ENCODE assay signal across 29 cellular contexts in the genomic region with DNA sequence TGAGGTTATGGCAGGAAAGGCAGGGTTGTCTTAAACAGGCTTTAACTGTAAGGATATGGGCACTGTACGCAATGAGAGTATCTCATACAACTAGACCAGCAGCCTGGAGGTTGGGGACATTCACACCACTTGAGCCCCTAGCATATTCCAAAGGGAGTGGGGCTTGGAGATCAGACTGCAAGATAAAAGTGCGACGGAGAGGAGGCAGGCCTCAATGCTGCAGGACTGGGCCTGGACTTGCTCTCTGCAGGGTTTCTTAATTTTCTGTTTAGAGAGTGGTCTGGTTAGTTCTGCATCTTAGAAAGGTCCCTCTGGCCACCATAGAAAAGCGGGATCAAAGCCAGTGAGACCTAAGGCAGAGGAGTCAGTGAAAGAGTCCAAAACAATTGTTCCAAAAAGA.
"Had no signal": no experiment of that assay in that cellular context is flagged by ENCODE, and none has a peak within 500 bp of the region (broad histone marks: within the 10 kb centered on the region; RNA-seq: fewer than 3 reads in every experiment).

No MANE protein-coding gene starts in this region.

- H3K9me3 ChIP-seq: body of pancreas, gastrocnemius medialis had no signal

- H3K4me3 ChIP-seq: body of pancreas, cardiac muscle cell, dorsolateral prefrontal cortex, esophagus muscularis mucosa, gastrocnemius medialis, heart left ventricle had no signal

- H3K4me1 ChIP-seq: body of pancreas, esophagus muscularis mucosa, foreskin keratinocyte, gastrocnemius medialis had no signal

- DNase-seq: activated CD4-positive, alpha-beta memory T cell treated with anti-CD3 and anti-CD28 coated beads, Interleukin-2, amount 10 ng/mL, durations not matched to agents 7 days and 5 days; activated CD4-positive, alpha-beta T cell treated with anti-CD3 and anti-CD28 coated beads for 1 hour; activated CD4-positive, alpha-beta T cell treated with anti-CD3 and anti-CD28 coated beads for 4 hours; activated CD4-positive, alpha-beta T cell treated with anti-CD3 and anti-CD28 coated beads, Interleukin-2, amount 10 ng/mL, durations not matched to agents 7 days and 5 days; activated CD4-positive, alpha-beta T cell treated with anti-CD3 and anti-CD28 coated beads, Interleukin-2, amount 50 U/mL, for 4 hours; activated CD4-positive, CD25-positive, alpha-beta regulatory T cell; activated CD8-positive, alpha-beta memory T cell treated with anti-CD3 and anti-CD28 coated beads, Interleukin-2, amount 50 U/mL, for 48 hours; activated gamma-delta T cell; activated naive CD4-positive, alpha-beta T cell; activated naive CD4-positive, alpha-beta T cell treated with anti-CD3 and anti-CD28 coated beads, Interleukin-2, amount 10 ng/mL, durations not matched to agents 7 days and 5 days; activated naive CD8-positive, alpha-beta T cell treated with anti-CD3 and anti-CD28 coated beads, Interleukin-2, amount 10 ng/mL, durations not matched to agents 7 days and 5 days; activated T-cell treated with anti-CD3 and anti-CD28 coated beads for 4 hours; activated T-cell treated with anti-CD3 and anti-CD28 coated beads, Interleukin-2, amount 50 U/mL, for 24 hours; activated T-cell treated with anti-CD3 and anti-CD28 coated beads, Interleukin-2, amount 50 U/mL, for 72 hours; anterior cingulate cortex; dorsolateral prefrontal cortex; effector memory CD4-positive, alpha-beta T cell; erythroblast; foreskin keratinocyte; gastrocnemius medialis; glutamatergic neuron; heart left ventricle; T-helper 1 cell; T-helper 17 cell; T1000 had no signal

- H3K36me3 ChIP-seq: cardiac muscle cell, esophagus muscularis mucosa, gastrocnemius medialis, heart left ventricle had no signal

- ATAC-seq: activated naive CD4-positive, alpha-beta T cell treated with anti-CD3 and anti-CD28 coated beads, Interleukin-2, amount 50 U/mL, for 72 hours; activated T-cell treated with anti-CD3 and anti-CD28 coated beads, Interleukin-2, amount 50 U/mL, for 72 hours; foreskin keratinocyte; gastrocnemius medialis; T-helper 17 cell had no signal

- H3K27ac ChIP-seq: body of pancreas, cardiac muscle cell, dorsolateral prefrontal cortex, esophagus muscularis mucosa, foreskin keratinocyte, gastrocnemius medialis had no signal

- H3K27me3 ChIP-seq: body of pancreas, cardiac muscle cell, foreskin keratinocyte, gastrocnemius medialis, heart left ventricle had no signal
